In the genomic region with DNA sequence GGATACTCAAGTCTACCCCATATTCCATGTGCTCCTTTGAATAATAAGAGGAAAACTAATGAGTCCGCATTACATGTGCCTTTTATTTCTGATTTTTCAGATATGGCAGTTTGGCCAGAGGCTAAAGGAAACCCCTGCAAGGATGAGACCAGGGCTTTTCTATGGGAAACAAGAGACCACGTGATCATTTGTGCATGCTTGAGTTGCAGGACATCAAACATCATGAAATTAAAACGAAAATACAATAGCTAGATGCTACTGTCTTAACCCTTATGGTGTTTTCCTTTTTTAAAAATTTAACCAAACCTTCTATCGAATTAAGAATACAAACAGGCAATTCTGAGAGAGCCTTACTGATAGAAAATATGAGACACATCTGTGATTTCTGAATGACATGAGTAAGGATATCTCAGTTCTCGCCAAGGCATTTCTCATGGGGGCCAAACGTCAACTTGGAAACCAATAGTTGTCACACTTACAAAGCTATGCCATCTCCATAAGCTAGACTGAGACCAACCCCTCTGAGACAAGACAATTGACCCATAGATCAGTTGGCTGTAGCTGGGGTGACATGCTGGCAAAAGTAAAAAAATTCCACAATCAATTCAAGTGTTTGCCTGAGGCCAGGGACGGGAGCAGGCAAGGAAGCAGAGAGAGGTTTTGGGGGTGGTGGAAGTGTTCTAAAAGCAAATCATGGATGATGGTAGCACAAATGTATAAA, we compare ENCODE assay signal across 16 cellular contexts. TPM values are rescaled to one million over a fixed set of nuclear protein-coding genes. Genes with fewer than 3 reads are reported as not detected.
DNase-seq lines count a peak whose midpoint lies in the region; ATAC-seq, FAIRE-seq and TF ChIP-seq lines count a peak whose summit lies in the region.
"Had no signal": no experiment of that assay in that cellular context is flagged by ENCODE, and none has a peak within 500 bp of the region (broad histone marks: within the 10 kb centered on the region; RNA-seq: fewer than 3 reads in every experiment).

No MANE protein-coding gene starts in this region.

- no peak for ATAC-seq in GM19351 (IDR thresholded peaks at IDR 0.05; ENCODE audit: unreplicated experiment)
- ATAC-seq: Panc1 had no signal

- intact Hi-C loops in transverse colon (cut with DNase I; ENCODE audit: low total_unique reads): no loop called here

- H3F3A ChIP-seq in DOHH2 (ENCODE audit: control insufficient read depth, insufficient read depth): peaks cover 25% of the 10 kb centered on the region

- H3K36me3 Mint-ChIP-seq in activated CD4-positive, alpha-beta memory T cell treated with anti-CD3 and anti-CD28 coated beads, Interleukin-2, amount 10 ng/mL, durations not matched to agents 7 days and 5 days (ENCODE audit: low read depth): peaks cover 82% of the 10 kb centered on the region

- H3K4me2 ChIP-seq in DOHH2 (ENCODE audit: low read length) (peak overlapping the region; percentile 58), fibroblast of lung (ENCODE audit: extremely low read depth, insufficient read depth, low read length) (peak overlapping the region; percentile 16)

- H3K4me1 ChIP-seq in DOHH2 (ENCODE audit: control insufficient read depth, low read length) (peaks cover 83% of the 10 kb centered on the region), fibroblast of lung (ENCODE audit: control insufficient read depth, extremely low read depth, insufficient read depth, low read length) (peaks cover 6% of the 10 kb centered on the region), transverse colon (no peaks in the 10 kb centered on the region)

- H3K4me3 ChIP-seq in AG04450 (ENCODE audit: low read depth, low read length): no peak overlapping the region
- peak overlapping the region; percentile 46 for H3K4me3 ChIP-seq in DOHH2 (ENCODE audit: low read length)
- no peak overlapping the region for H3K4me3 ChIP-seq in fibroblast of lung (replicated peaks in 1 of 4; ENCODE audit: control extremely low read depth in 1 of 4, insufficient read depth in 1 of 4, low read depth in 3 of 4, low read length in 4 of 4)
- H3K4me3 ChIP-seq in transverse colon: no peak overlapping the region
- H3K4me3 ChIP-seq: HAP-1, stomach had no signal

- H3K36me3 ChIP-seq in DOHH2 (ENCODE audit: control insufficient read depth, low read length) (peaks cover 64% of the 10 kb centered on the region), fibroblast of lung (ENCODE audit: control insufficient read depth, insufficient read depth, low read length) (no peaks in the 10 kb centered on the region), transverse colon (no peaks in the 10 kb centered on the region)
- H3K36me3 ChIP-seq: brain microvascular endothelial cell, HAP-1, stomach had no signal

- no peaks in the 10 kb centered on the region for H4K20me1 ChIP-seq in DOHH2 (ENCODE audit: control insufficient read depth, insufficient read depth, low read depth, low read length)
- no peaks in the 10 kb centered on the region for H4K20me1 ChIP-seq in fibroblast of lung (ENCODE audit: control insufficient read depth, extremely low read depth, insufficient read depth, low read length)

- DNase-seq in AG04450 (ENCODE audit: low read depth, low spot score) (no peak), fibroblast of lung (ENCODE audit: low read depth in 2 of 2) (no peak), transverse colon (no peak), MV-4-11 (lab: John Stamatoyannopoulos, UW) (no peak), urothelium cell line (ENCODE audit: low spot score) (no peak)
- DNase-seq in activated CD4-positive, alpha-beta memory T cell treated with anti-CD3 and anti-CD28 coated beads, Interleukin-2, amount 10 ng/mL, durations not matched to agents 7 days and 5 days: no peak
- DNase-seq: effector CD8-positive, alpha-beta T cell; islet precursor cell; NCI-H1105; stomach; T-helper 9 cell had no signal

- H3K79me2 ChIP-seq in DOHH2 (ENCODE audit: control insufficient read depth, low read length) (peaks cover 94% of the 10 kb centered on the region), fibroblast of lung (ENCODE audit: control insufficient read depth, insufficient read depth, low read length) (no peaks in the 10 kb centered on the region)

- peak overlapping the region; percentile 47 for H3K27ac ChIP-seq in AG04450 (ENCODE audit: low read depth, low read length)
- H3K27ac ChIP-seq in DOHH2 (ENCODE audit: low read depth, low read length): peak overlapping the region; percentile 98
- H3K27ac ChIP-seq in fibroblast of lung (ENCODE audit: insufficient read depth, low read length): no peak overlapping the region
- no peak overlapping the region for H3K27ac ChIP-seq in transverse colon
- H3K27ac ChIP-seq: brain microvascular endothelial cell, stomach had no signal

- H3K4me3 Mint-ChIP-seq in activated CD4-positive, alpha-beta memory T cell treated with anti-CD3 and anti-CD28 coated beads, Interleukin-2, amount 10 ng/mL, durations not matched to agents 7 days and 5 days: no peak overlapping the region

- CTCF ChIA-PET in AG04450 (lab: Charles Lee): interaction anchor here (0.6 to 3.7 kb wide), 10 partner anchors 10 to 188 kb away, joined by 3 to 14 read pairs (median 4); no protein-coding TSS in a partner anchor
- CTCF ChIA-PET in activated CD4-positive, alpha-beta memory T cell treated with anti-CD3 and anti-CD28 coated beads, Interleukin-2, amount 10 ng/mL, durations not matched to agents 7 days and 5 days (lab: Charles Lee): interaction anchor here (0.7 to 1.6 kb wide), 7 partner anchors 8 to 188 kb away, joined by 3 to 5 read pairs (median 4); no protein-coding TSS in a partner anchor

- POLR2A ChIA-PET in AG04450 (lab: Yijun Ruan, JAX): interaction anchor here (1.0 kb wide), 1 partner anchor 28 kb away, joined by 7 read pairs; no protein-coding TSS in a partner anchor
- POLR2A ChIA-PET in activated CD4-positive, alpha-beta memory T cell treated with anti-CD3 and anti-CD28 coated beads, Interleukin-2, amount 10 ng/mL, durations not matched to agents 7 days and 5 days (lab: Charles Lee): interaction anchor here (0.8 to 1.6 kb wide), 5 partner anchors 9 to 109 kb away, joined by 3 to 6 read pairs (median 3); no protein-coding TSS in a partner anchor

- H2AFZ ChIP-seq in fibroblast of lung (ENCODE audit: low read length): no peak overlapping the region

- H3K27me3 Mint-ChIP-seq in activated CD4-positive, alpha-beta memory T cell treated with anti-CD3 and anti-CD28 coated beads, Interleukin-2, amount 10 ng/mL, durations not matched to agents 7 days and 5 days: no peaks in the 10 kb centered on the region

- TF ChIP-seq EP300 in transverse colon (IDR thresholded peaks at IDR 0.05; ENCODE audit: low read depth): no peak

- FAIRE-seq in urothelium cell line (lab: Jason Lieb, UNC): no peak

- H3K9me2 ChIP-seq in DOHH2 (replicated peaks; ENCODE audit: control insufficient read depth, low read length): no peaks in the 10 kb centered on the region

- H3K4me1 Mint-ChIP-seq in activated CD4-positive, alpha-beta memory T cell treated with anti-CD3 and anti-CD28 coated beads, Interleukin-2, amount 10 ng/mL, durations not matched to agents 7 days and 5 days: peaks cover 69% of the 10 kb centered on the region

- 84 to 92% methylated on average over 7 of the region's 7 CpGs for WGBS in transverse colon (ENCODE audit: low coverage in 1 of 2), 2 donors

- H3K27ac Mint-ChIP-seq in activated CD4-positive, alpha-beta memory T cell treated with anti-CD3 and anti-CD28 coated beads, Interleukin-2, amount 10 ng/mL, durations not matched to agents 7 days and 5 days: peak overlapping the region; percentile 46

- H3K9ac ChIP-seq in fibroblast of lung (ENCODE audit: insufficient read depth, low read length): no peak overlapping the region

- in situ Hi-C loops in transverse colon (cut with MboI; ENCODE audit: low pct_ligation_motif_present in 1 of 4, low pct_unique_long_range_greater_than_20kb in 1 of 4, low sequenced_read_pairs in 3 of 4): no loop called here

- peaks cover 12% of the 10 kb centered on the region for H3K9me3 Mint-ChIP-seq in activated CD4-positive, alpha-beta memory T cell treated with anti-CD3 and anti-CD28 coated beads, Interleukin-2, amount 10 ng/mL, durations not matched to agents 7 days and 5 days

- H3K9me3 ChIP-seq in AG04450 (ENCODE audit: control insufficient read depth, insufficient read depth, low read length) (peaks cover 2% of the 10 kb centered on the region; the same call in 1 of the 2 replicates), DOHH2 (ENCODE audit: control insufficient read depth, insufficient read depth, low read length) (peaks cover 5% of the 10 kb centered on the region; the same call in 1 of the 2 replicates), fibroblast of lung (ENCODE audit: control insufficient read depth, insufficient read depth, low read depth, low read length) (no peaks in the 10 kb centered on the region), transverse colon (no peaks in the 10 kb centered on the region)
- H3K9me3 ChIP-seq: HAP-1 had no signal

- TF ChIP-seq CTCF in AG04450 (IDR thresholded peaks at IDR 0.05; ENCODE audit: low read depth, low read length) (no peak), DOHH2 (IDR thresholded peaks at IDR 0.05; ENCODE audit: low read depth, low read length, poor library complexity, severe bottlenecking) (no peak), fibroblast of lung (conservative IDR thresholded peaks at IDR 0.05 in 1 of 2, IDR thresholded peaks at IDR 0.05 in 1 of 2; ENCODE audit: low read depth in 1 of 2, low read length in 2 of 2) (no peak), transverse colon (IDR thresholded peaks at IDR 0.05) (no peak)

- no peak for TF ChIP-seq POLR2A in transverse colon (IDR thresholded peaks at IDR 0.05)

- H3K27me3 ChIP-seq in AG04450 (ENCODE audit: control insufficient read depth, insufficient read depth, low read length): no peaks in the 10 kb centered on the region
- no peaks in the 10 kb centered on the region for H3K27me3 ChIP-seq in DOHH2 (ENCODE audit: control insufficient read depth, low read length)
- no peaks in the 10 kb centered on the region for H3K27me3 ChIP-seq in fibroblast of lung (ENCODE audit: control insufficient read depth, insufficient read depth, low read length)
- H3K27me3 ChIP-seq in transverse colon: no peaks in the 10 kb centered on the region
- H3K27me3 ChIP-seq: brain microvascular endothelial cell, stomach had no signal

RNA-seq across cellular contexts. Expression of a gene that starts 52.8 kb away (rescaled TPM):
- 7.3 TPM in 2 replicates for polyA plus RNA-seq in AG04450 (2011; rRNA removed)
- 10.6 and 10.9 TPM in 2 replicates for polyA minus RNA-seq in AG04450 (2011; rRNA and poly(A)+ RNA removed)
- total RNA-seq in activated CD4-positive, alpha-beta memory T cell treated with anti-CD3 and anti-CD28 coated beads, Interleukin-2, amount 10 ng/mL, durations not matched to agents 7 days and 5 days: 100 to 1,000 TPM; 234 to 240 TPM
- total RNA-seq in fibroblast of lung: 0.51 and 3.6 TPM in 2 replicates
- polyA plus RNA-seq in fibroblast of lung: 3.3 and 3.5 TPM in 2 replicates
- 2.6 TPM in 2 replicates for polyA plus RNA-seq in fibroblast of lung (2012)
- 1.6 and 6.7 TPM in 2 replicates for polyA minus RNA-seq in fibroblast of lung (ENCODE audit: low replicate concordance)
- total RNA-seq in transverse colon: 10 to 100 TPM in 1 of 4 donors, 1 to 10 TPM in 3; 1.2 to 16.7 (median 5.2) TPM

Comparison
In these comparisons a context has a peak if more than half of its experiments do, and no peak if none do; other contexts are left out.
1. H3K27ac ChIP-seq: peak in AG04450 (single experiment) and DOHH2 (single experiment); none in fibroblast of lung (single experiment) and transverse colon (0 of 4).
2. RNA of a gene that starts 52.8 kb away (total RNA-seq): 234 to 240 TPM in activated CD4-positive, alpha-beta memory T cell treated with anti-CD3 and anti-CD28 coated beads, Interleukin-2, amount 10 ng/mL, durations not matched to agents 7 days and 5 days; 1.2 to 16.7 TPM in transverse colon and 0.51 to 3.6 TPM in fibroblast of lung; every median in the first group is over 10 times any median in the second.